8 cellular contexts compared by ENCODE assay signal in the genomic region with DNA sequence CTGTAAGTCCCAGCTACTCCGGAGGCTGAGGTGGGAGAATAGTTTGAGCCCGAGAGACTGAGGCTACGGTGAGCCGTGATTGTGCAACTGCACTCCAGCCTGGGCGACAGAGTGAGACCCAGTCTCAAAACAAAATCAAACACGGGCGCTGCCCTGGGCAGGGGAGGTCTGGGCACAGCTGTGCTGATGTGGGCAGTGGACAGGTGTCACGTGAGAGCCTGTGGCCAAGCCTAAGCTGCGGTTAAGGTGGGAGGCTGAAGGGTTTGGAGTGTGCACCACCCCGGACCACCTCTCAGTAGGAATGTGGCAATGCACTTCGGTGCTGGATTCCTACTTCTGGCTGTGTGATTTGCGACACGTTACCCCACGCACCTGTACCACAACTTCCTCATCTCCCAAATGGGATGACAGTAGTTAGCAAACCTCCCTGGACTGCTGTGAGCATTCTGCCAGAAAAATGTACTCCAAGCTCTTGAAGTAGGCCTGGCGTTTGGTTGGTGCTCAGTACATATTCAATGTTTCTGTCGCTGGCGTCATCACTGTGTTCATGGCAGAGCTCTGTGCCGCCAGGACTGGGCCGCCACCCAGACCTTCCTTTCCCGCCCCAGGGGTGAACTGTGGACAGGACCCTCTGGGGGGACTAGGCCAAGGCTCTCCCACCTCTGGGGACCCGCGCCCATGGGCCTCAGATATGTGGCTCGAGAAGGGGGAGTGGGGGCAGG. TPM values are rescaled to one million over a fixed set of nuclear protein-coding genes. Genes with fewer than 3 reads are reported as not detected.
A peak's percentile ranks its signal among the peaks of the same experiment; 100 is the strongest.
DNase-seq lines count a peak whose midpoint lies in the region; ATAC-seq and TF ChIP-seq lines count a peak whose summit lies in the region.

No MANE protein-coding gene starts in this region.

- DNase-seq in GM12864 (ENCODE audit: low read depth) (no peak), RWPE1 (ENCODE audit: low spot score) (no peak), fibroblast of the aortic adventitia (ENCODE audit: low read depth) (no peak), psoas muscle (no peak), Karpas-422 (no peak), AG20443 (ENCODE audit: low spot score) (no peak), NCI-H2171 (lab: John Stamatoyannopoulos, UW) (no peak)
- DNase-seq in activated effector memory CD4-positive, alpha-beta T cell treated with Interleukin-2 at 50 U/mL for 16 hours, result no peak

- CTCF ChIA-PET in RWPE1 (lab: Yijun Ruan, JAX), result no interaction called here

- H3K9ac ChIP-seq in Karpas-422 (ENCODE audit: low read length), result no peak overlapping the region

- H3K4me1 ChIP-seq in psoas muscle (peaks cover 10% of the 10 kb centered on the region), Karpas-422 (ENCODE audit: low read length) (no peaks in the 10 kb centered on the region)

- no peaks in the 10 kb centered on the region for H4K20me1 ChIP-seq in Karpas-422 (ENCODE audit: insufficient read depth, low read depth, low read length)

- no peaks in the 10 kb centered on the region for H3K9me2 ChIP-seq in Karpas-422 (replicated peaks; ENCODE audit: insufficient read depth, low read length)

- H3K27ac ChIP-seq in RWPE1, result peak overlapping the region; percentile 69
- H3K27ac ChIP-seq in psoas muscle, result peak overlapping the region; percentile 62
- no peak overlapping the region for H3K27ac ChIP-seq in Karpas-422 (ENCODE audit: low read length)

- H3K27me3 ChIP-seq in psoas muscle (ENCODE audit: insufficient read depth in 3 of 3, low read length in 2 of 3) (no peaks in the 10 kb centered on the region), Karpas-422 (ENCODE audit: low read length) (no peaks in the 10 kb centered on the region)

- H3K36me3 ChIP-seq in psoas muscle (ENCODE audit: insufficient read depth in 1 of 2, low read depth in 1 of 2) (no peaks in the 10 kb centered on the region), Karpas-422 (ENCODE audit: insufficient read depth, low read length) (no peaks in the 10 kb centered on the region)

- intact Hi-C loops in psoas muscle (cut with DNase I), result no loop called here

- TF ChIP-seq CTCF in GM12864 (IDR thresholded peaks at IDR 0.05; ENCODE audit: low read depth, low read length, missing control alignments) (no peak), RWPE1 (conservative IDR thresholded peaks at IDR 0.05; ENCODE audit: low read depth) (no peak), fibroblast of the aortic adventitia (IDR thresholded peaks at IDR 0.05; ENCODE audit: insufficient read depth, low read length) (no peak), psoas muscle (IDR thresholded peaks at IDR 0.05) (no peak)

- POLR2A ChIA-PET in RWPE1 (lab: Yijun Ruan, JAX; ENCODE audit: low non-redundant PET), result interaction anchor here (0.6 to 0.9 kb wide), 2 partner anchors 11 to 65 kb away, joined by 3 read pairs; no protein-coding TSS in a partner anchor

- peak in 2 of 4 donors; percentile 5 to 7 for ATAC-seq in psoas muscle

- no peak overlapping the region for H2AFZ ChIP-seq in Karpas-422 (ENCODE audit: low read length)

- WGBS in psoas muscle, 3 donors, result 92 to 96% (median 95%) methylated on average over 23 of the region's 23 CpGs

- peak overlapping the region; percentile 90 for H3K4me3 ChIP-seq in GM12864 (ENCODE audit: low read depth, low read length)
- H3K4me3 ChIP-seq in fibroblast of the aortic adventitia (ENCODE audit: low read depth, low read length), result peak overlapping the region; percentile 83
- peak overlapping the region; percentile 90 for H3K4me3 ChIP-seq in psoas muscle
- no peak overlapping the region for H3K4me3 ChIP-seq in Karpas-422 (ENCODE audit: low read length)

- H3K79me2 ChIP-seq in Karpas-422 (ENCODE audit: low read length), result no peaks in the 10 kb centered on the region

- no peak overlapping the region for H3K4me2 ChIP-seq in Karpas-422 (ENCODE audit: low read depth, low read length, poor library complexity, severe bottlenecking)

- H3K9me3 ChIP-seq in psoas muscle (no peaks in the 10 kb centered on the region), Karpas-422 (ENCODE audit: low read length) (no peaks in the 10 kb centered on the region)

RNA-seq across cellular contexts. Expression of a gene that starts 0.8 kb away (rescaled TPM):
- 5.8 and 44.3 TPM in 2 replicates for total RNA-seq in fibroblast of the aortic adventitia (ENCODE audit: low replicate concordance)
- total RNA-seq in psoas muscle, result 1 to 10 TPM; 2.4 to 4.8 (median 4.3) TPM
- 1 to 10 TPM; 2.1 to 4.6 (median 2.2) TPM for polyA plus RNA-seq in psoas muscle
- total RNA-seq in Karpas-422 (2014; rRNA removed; shearing (Covaris generic); ENCODE audit: low replicate concordance), result not detected in 2 replicates

RNA-seq across cellular contexts. Expression of a gene that starts 44.5 kb away (rescaled TPM):
- total RNA-seq in fibroblast of the aortic adventitia (ENCODE audit: low replicate concordance), result 11.8 and 42.9 TPM in 2 replicates
- 1 to 10 TPM; 1.3 to 2.0 (median 1.8) TPM for total RNA-seq in psoas muscle
- 1 to 10 TPM in 1 of 3 donors, under 1 TPM in 2; 0.44 to 1.0 (median 0.86) TPM for polyA plus RNA-seq in psoas muscle
- 0.67 and 2.2 TPM in 2 replicates for total RNA-seq in Karpas-422 (2014; rRNA removed; shearing (Covaris generic); ENCODE audit: low replicate concordance)
